Comparison of ENCODE assay signal across 13 cellular contexts in genomic region chrX:118520858-118521206, GRCh38. TPM values are rescaled to one million over a fixed set of nuclear protein-coding genes. Genes with fewer than 3 reads are reported as not detected.
A peak's percentile ranks its signal among the peaks of the same experiment; 100 is the strongest.
DNase-seq lines count a peak whose midpoint lies in the region; ATAC-seq and TF ChIP-seq lines count a peak whose summit lies in the region.
"Had no signal": no experiment of that assay in that cellular context is flagged by ENCODE, and none has a peak within 500 bp of the region (broad histone marks: within the 10 kb centered on the region; RNA-seq: fewer than 3 reads in every experiment).

No MANE protein-coding gene starts in this region.

- H3K9me3 Mint-ChIP-seq in CD8-positive, alpha-beta T cell, result no peaks in the 10 kb centered on the region

- ATAC-seq in CD8-positive, alpha-beta T cell, result no peak
- ATAC-seq in HG02885 (IDR thresholded peaks at IDR 0.05; ENCODE audit: poor library complexity, unreplicated experiment), result no peak
- no peak for ATAC-seq in GM21619 (IDR thresholded peaks at IDR 0.05; ENCODE audit: unreplicated experiment)

- no peaks in the 10 kb centered on the region for H3K9me3 ChIP-seq in CD8-positive, alpha-beta T cell (ENCODE audit: low read length)
- H3K9me3 ChIP-seq in esophagus muscularis mucosa (no peaks in the 10 kb centered on the region), sigmoid colon (no peaks in the 10 kb centered on the region)
- H3K9me3 ChIP-seq: lower lobe of right lung, prostate gland had no signal

- peaks cover 68% of the 10 kb centered on the region for H3K4me1 Mint-ChIP-seq in CD8-positive, alpha-beta T cell (ENCODE audit: low read depth)

- no peak overlapping the region for H3K27ac ChIP-seq in CD8-positive, alpha-beta T cell (ENCODE audit: low read depth, low read length)
- peak overlapping the region; percentile 69 to 76 (median 74) for H3K27ac ChIP-seq in esophagus muscularis mucosa (replicated peaks in 1 of 4)
- peak overlapping the region; percentile 30 to 75 (median 70) for H3K27ac ChIP-seq in sigmoid colon
- H3K27ac ChIP-seq: lower lobe of right lung, prostate gland had no signal

- no peaks in the 10 kb centered on the region for H3K36me3 ChIP-seq in CD8-positive, alpha-beta T cell (ENCODE audit: insufficient read depth, low read length)
- H3K36me3 ChIP-seq in esophagus muscularis mucosa (no peaks in the 10 kb centered on the region), sigmoid colon (no peaks in the 10 kb centered on the region)
- H3K36me3 ChIP-seq: lower lobe of right lung, prostate gland had no signal

- no peaks in the 10 kb centered on the region for H3K27me3 ChIP-seq in CD8-positive, alpha-beta T cell (ENCODE audit: insufficient read depth, low read length)
- no peaks in the 10 kb centered on the region for H3K27me3 ChIP-seq in esophagus muscularis mucosa
- no peaks in the 10 kb centered on the region for H3K27me3 ChIP-seq in sigmoid colon

- intact Hi-C loops in CD8-positive, alpha-beta T cell (cut with DNase I, micrococcal nuclease), result loop anchor here (2.0 kb wide), 2 partner anchors 16 to 22 kb away; no protein-coding TSS in a partner anchor
- intact Hi-C loops in esophagus muscularis mucosa (cut with DNase I) (no loop called here), sigmoid colon (cut with DNase I) (no loop called here)

- TF ChIP-seq EP300 in esophagus muscularis mucosa (IDR thresholded peaks at IDR 0.05), result no peak
- no peak for TF ChIP-seq EP300 in sigmoid colon (IDR thresholded peaks at IDR 0.05)

- no peak for DNase-seq in CD8-positive, alpha-beta T cell
- peak; percentile 2 for DNase-seq in OCI-M1 (lab: John Stamatoyannopoulos, UW)
- no peak for DNase-seq in esophagus muscularis mucosa (ENCODE audit: extremely low spot score)
- no peak for DNase-seq in sigmoid colon
- DNase-seq in AG08396 (ENCODE audit: low spot score), result no peak
- DNase-seq: activated CD4-positive, alpha-beta T cell treated with anti-CD3 and anti-CD28 coated beads, Interleukin-2, amount 50 U/mL, for 48 hours; Kasumi-1; lower lobe of right lung; NCI-H2081; substantia nigra had no signal

- no peak for TF ChIP-seq CTCF in CD8-positive, alpha-beta T cell (IDR thresholded peaks at IDR 0.05)
- TF ChIP-seq CTCF in esophagus muscularis mucosa (IDR thresholded peaks at IDR 0.05), result no peak
- TF ChIP-seq CTCF in sigmoid colon (IDR thresholded peaks at IDR 0.05), result no peak

- TF ChIP-seq POLR2A in esophagus muscularis mucosa (IDR thresholded peaks at IDR 0.05; ENCODE audit: low read depth), result no peak
- TF ChIP-seq POLR2A in sigmoid colon (IDR thresholded peaks at IDR 0.05), result no peak

- peak overlapping the region; percentile 79 for H3K27ac Mint-ChIP-seq in CD8-positive, alpha-beta T cell

- H3K36me3 Mint-ChIP-seq in CD8-positive, alpha-beta T cell, result peaks cover 9% of the 10 kb centered on the region

- no peak overlapping the region for H3K4me3 ChIP-seq in CD8-positive, alpha-beta T cell (ENCODE audit: low read depth, low read length)
- no peak overlapping the region for H3K4me3 ChIP-seq in esophagus muscularis mucosa
- H3K4me3 ChIP-seq in sigmoid colon, result no peak overlapping the region
- H3K4me3 ChIP-seq: lower lobe of right lung, prostate gland had no signal

- WGBS in esophagus muscularis mucosa, result 69% methylated on average over 2 of the region's 2 CpGs
- 85 to 90% methylated on average over 2 of the region's 2 CpGs for WGBS in sigmoid colon, 2 donors

- H3K4me3 Mint-ChIP-seq in CD8-positive, alpha-beta T cell, result no peak overlapping the region

- H3K27me3 Mint-ChIP-seq in CD8-positive, alpha-beta T cell (ENCODE audit: low read depth), result no peaks in the 10 kb centered on the region

- peaks cover 64% of the 10 kb centered on the region for H3K4me1 ChIP-seq in CD8-positive, alpha-beta T cell (ENCODE audit: insufficient read depth, low read length)
- peaks cover 0 to 63% (median 44%) of the 10 kb centered on the region in 4 donors for H3K4me1 ChIP-seq in esophagus muscularis mucosa
- H3K4me1 ChIP-seq in sigmoid colon, result peaks cover 0 to 32% (median 25%) of the 10 kb centered on the region in 4 donors
- H3K4me1 ChIP-seq: prostate gland had no signal

- POLR2A ChIA-PET in CD8-positive, alpha-beta T cell (lab: Charles Lee), result interaction anchor here (0.8 kb wide), 1 partner anchor 24 kb away, joined by 3 read pairs; no protein-coding TSS in a partner anchor

- CTCF ChIA-PET in CD8-positive, alpha-beta T cell (lab: Charles Lee), result interaction anchor here (0.8 kb wide), 1 partner anchor 22 kb away, joined by 4 read pairs; no protein-coding TSS in a partner anchor

RNA-seq across cellular contexts. Expression of gene DOCK11, which starts 25.2 kb away (rescaled TPM):
- 10 to 100 TPM; 52.8 to 57.9 TPM for total RNA-seq in CD8-positive, alpha-beta T cell
- total RNA-seq in esophagus muscularis mucosa (100 to 1,000 TPM in 1 of 4 donors, 10 to 100 TPM in 3; 62.0 to 103 (median 64.7) TPM), sigmoid colon (10 to 100 TPM; 40.7 to 54.6 (median 45.5) TPM)
- polyA plus RNA-seq in sigmoid colon, result 10 to 100 TPM in 1 of 3 donors, 1 to 10 TPM in 2; 3.2 to 14.4 (median 4.8) TPM

Comparison
In these comparisons a context has a peak if more than half of its experiments do, and no peak if none do; other contexts are left out.
1. intact Hi-C loops: an anchor here in CD8-positive, alpha-beta T cell (2.0 kb wide); none called in esophagus muscularis mucosa and sigmoid colon.